Comparison of ENCODE assay signal across 10 cellular contexts in the genomic region with DNA sequence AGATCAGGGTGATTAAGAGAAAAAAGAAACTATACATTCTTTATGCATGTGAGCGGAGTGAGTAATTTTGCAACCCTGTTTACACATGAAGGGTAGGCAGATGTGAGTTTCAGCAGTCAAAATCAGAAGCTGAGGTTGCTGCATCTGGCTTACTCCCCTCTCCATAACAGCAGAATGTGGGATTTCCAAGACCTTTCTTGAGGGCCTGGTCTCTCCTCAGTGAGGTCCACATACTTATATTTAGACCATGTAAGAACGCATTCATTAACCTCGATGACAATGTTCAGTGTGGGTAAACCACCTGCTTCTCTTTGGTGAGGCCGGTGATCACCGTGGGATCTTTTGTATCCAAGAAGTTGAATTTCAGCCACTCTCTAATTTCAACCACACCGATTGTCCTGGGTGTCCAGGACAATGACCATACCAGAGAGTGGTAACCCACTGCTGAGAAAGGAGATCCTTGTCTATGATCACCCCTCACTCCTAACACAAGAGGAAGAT. TPM values are rescaled to one million over a fixed set of nuclear protein-coding genes. Genes with fewer than 3 reads are reported as not detected.
DNase-seq lines count a peak whose midpoint lies in the region; ATAC-seq, FAIRE-seq and TF ChIP-seq lines count a peak whose summit lies in the region.
"Had no signal": no experiment of that assay in that cellular context is flagged by ENCODE, and none has a peak within 500 bp of the region (broad histone marks: within the 10 kb centered on the region; RNA-seq: fewer than 3 reads in every experiment).

No MANE protein-coding gene starts in this region.

- H3K36me3 ChIP-seq in GM12878 (ENCODE audit: control insufficient read depth in 2 of 2, insufficient read depth in 2 of 2, low read length in 1 of 2) (no peaks in the 10 kb centered on the region), small intestine (ENCODE audit: control insufficient read depth in 2 of 2, insufficient read depth in 2 of 2, low read length in 2 of 2) (no peaks in the 10 kb centered on the region)
- H3K36me3 ChIP-seq: spleen had no signal

- peak; percentile 35 for TF ChIP-seq POLR2A in GM12878 (IDR thresholded peaks at IDR 0.05; ENCODE audit: low read depth, low read length)

- WGBS in GM12878 (ENCODE audit: insufficient coverage, insufficient replicate concordance, low lambda C conversion rate, missing lambda C conversion rate) = 2% methylated on average over 6 of the region's 6 CpGs
- 55 to 80% (median 73%) methylated on average over 6 of the region's 6 CpGs for WGBS in small intestine, 3 donors

- in situ Hi-C loops in GM12878 (cut with MboI) = no loop called here

- peak overlapping the region; percentile 98 for H3K27ac ChIP-seq in GM12878 (ENCODE audit: control insufficient read depth, insufficient read depth)
- H3K27ac ChIP-seq in small intestine (ENCODE audit: low read depth in 1 of 2, low read length in 1 of 2) = peak overlapping the region in 1 of 2 donors; percentile 41

- intact Hi-C loops in GM12878 (cut with micrococcal nuclease; ENCODE audit: unreplicated experiment) = loop anchor here (1.0 to 10.0 kb wide), 6 partner anchors 15 to 1264 kb away; partner anchors contain the start of genes DENND2D and RBM15

- H2AFZ ChIP-seq in GM12878 (ENCODE audit: control insufficient read depth, low read depth, low read length) = no peak overlapping the region

- FAIRE-seq in GM12878 (lab: Jason Lieb, UNC) = peak; percentile 41
- no peak for FAIRE-seq in small intestine (lab: Jason Lieb, UNC)
- FAIRE-seq: G401.6 had no signal

- peak; percentile 98 for DNase-seq in GM12878 (ENCODE audit: low read depth, low spot score)
- DNase-seq in NCI-H2227 (lab: John Stamatoyannopoulos, UW; ENCODE audit: unreplicated experiment) = no peak
- DNase-seq in NCI-H1092 (lab: John Stamatoyannopoulos, UW) = no peak
- no peak for DNase-seq in small intestine
- DNase-seq in NCI-H2029 (lab: John Stamatoyannopoulos, UW) = no peak
- DNase-seq: spleen had no signal

- peaks cover 84% of the 10 kb centered on the region for H3K4me1 ChIP-seq in GM12878 (ENCODE audit: control insufficient read depth, insufficient read depth, low read length)
- H3K4me1 ChIP-seq in small intestine (ENCODE audit: control insufficient read depth in 2 of 2, insufficient read depth in 1 of 2, low read depth in 1 of 2, low read length in 1 of 2) = peaks cover 5 to 7% of the 10 kb centered on the region in 2 donors

- no TSS peak for BruUV-seq in GM12878 (replicated peaks; lab: Mats Ljungman, UMichigan)

- no peaks in the 10 kb centered on the region for H4K20me1 ChIP-seq in GM12878 (ENCODE audit: control insufficient read depth, insufficient read depth)

- peak overlapping the region; percentile 77 for H3K4me2 ChIP-seq in GM12878 (ENCODE audit: control insufficient read depth, insufficient read depth)

- peak overlapping the region; percentile 25; the same call in 1 of the 2 replicates for H3K4me3 ChIP-seq in GM12878
- H3K4me3 ChIP-seq in small intestine (ENCODE audit: low read depth in 1 of 2, low read length in 2 of 2) = no peak overlapping the region
- H3K4me3 ChIP-seq: spleen had no signal

- H3K27me3 ChIP-seq in GM12878 (replicated peaks in 1 of 2; ENCODE audit: control insufficient read depth in 2 of 2, insufficient read depth in 2 of 2, low read length in 1 of 2) (no peaks in the 10 kb centered on the region), small intestine (ENCODE audit: control insufficient read depth in 2 of 2, insufficient read depth in 2 of 2, low read length in 2 of 2) (no peaks in the 10 kb centered on the region)
- H3K27me3 ChIP-seq: spleen had no signal

- peak overlapping the region; percentile 72 for H3K9ac ChIP-seq in GM12878 (ENCODE audit: control insufficient read depth, insufficient read depth, low read length)

- ATAC-seq in GM18498 (IDR thresholded peaks at IDR 0.05; ENCODE audit: unreplicated experiment) = peak; percentile 54
- peak; percentile 35 for ATAC-seq in GM19468 (IDR thresholded peaks at IDR 0.05; ENCODE audit: extremely low read depth, unreplicated experiment)
- ATAC-seq in HG03159 (IDR thresholded peaks at IDR 0.05; ENCODE audit: unreplicated experiment) = peak; percentile 52
- peak; percentile 65 for ATAC-seq in GM12878

- peak; percentile 30; the same call in 1 of the 2 replicates for TF ChIP-seq RAD21 in GM12878 (IDR thresholded peaks at IDR 0.05; ENCODE audit: insufficient read depth, low read depth, low read length)

- H3K79me2 ChIP-seq in GM12878 (ENCODE audit: control insufficient read depth, insufficient read depth, low read length) = peaks cover 11% of the 10 kb centered on the region

- RAD21 ChIA-PET in GM12878 (lab: Charles Lee; ENCODE audit: unreplicated experiment) = interaction anchor here (0.7 to 8.4 kb wide), 16 partner anchors 8 to 382 kb away, joined by 3 to 120 read pairs (median 6); partner anchors contain the start of gene RAP1A

- POLR2A ChIA-PET in GM12878 (lab: Charles Lee) = interaction anchor here (1.3 to 9.9 kb wide), 5 partner anchors 8 to 21 kb away, joined by 3 to 242 read pairs (median 5); partner anchors contain the start of gene RAP1A

- CTCF ChIA-PET in GM12878 (lab: Yijun Ruan, JAX) = interaction anchor here (0.8 to 9.9 kb wide), 12 partner anchors 8 to 146 kb away, joined by 3 to 143 read pairs (median 4); partner anchors contain the start of gene RAP1A

- peak; percentile 87 to 97 for TF ChIP-seq EP300 in GM12878 (IDR thresholded peaks at IDR 0.05; ENCODE audit: borderline replicate concordance in 1 of 2, control insufficient read depth in 1 of 2, low read depth in 2 of 2, low read length in 2 of 2)

- no peak for TF ChIP-seq CTCF in GM12878 (IDR thresholded peaks at IDR 0.05 in 2 of 3, conservative IDR thresholded peaks at IDR 0.05 in 1 of 3; ENCODE audit: control insufficient read depth in 2 of 3, extremely low read depth in 1 of 3, insufficient read depth in 1 of 3, low read depth in 3 of 3, low read length in 3 of 3)

- H3K9me3 ChIP-seq in GM12878 (replicated peaks; ENCODE audit: control insufficient read depth, insufficient read depth, low read length) = no peaks in the 10 kb centered on the region
- no peaks in the 10 kb centered on the region for H3K9me3 ChIP-seq in small intestine (ENCODE audit: control insufficient read depth, low read depth)
- H3K9me3 ChIP-seq: spleen had no signal

- SMC1A ChIA-PET in GM12878 (lab: Charles Lee; ENCODE audit: uncharacterized antibody, unreplicated experiment) = interaction anchor here (0.7 to 9.9 kb wide), 21 partner anchors 11 to 383 kb away, joined by 3 to 317 read pairs (median 5); partner anchors contain the start of gene RAP1A

TF ChIP-seq in GM12878, 131 proteins besides CTCF, POLR2A, EP300 and RAD21 (continues in another document):
- TF ChIP-seq, protein P1, sequence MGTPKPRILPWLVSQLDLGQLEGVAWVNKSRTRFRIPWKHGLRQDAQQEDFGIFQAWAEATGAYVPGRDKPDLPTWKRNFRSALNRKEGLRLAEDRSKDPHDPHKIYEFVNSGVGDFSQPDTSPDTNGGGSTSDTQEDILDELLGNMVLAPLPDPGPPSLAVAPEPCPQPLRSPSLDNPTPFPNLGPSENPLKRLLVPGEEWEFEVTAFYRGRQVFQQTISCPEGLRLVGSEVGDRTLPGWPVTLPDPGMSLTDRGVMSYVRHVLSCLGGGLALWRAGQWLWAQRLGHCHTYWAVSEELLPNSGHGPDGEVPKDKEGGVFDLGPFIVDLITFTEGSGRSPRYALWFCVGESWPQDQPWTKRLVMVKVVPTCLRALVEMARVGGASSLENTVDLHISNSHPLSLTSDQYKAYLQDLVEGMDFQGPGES (IDR thresholded peaks at IDR 0.05) = no peak
- TF ChIP-seq CREM (IDR thresholded peaks at IDR 0.05; ENCODE audit: low read depth) (peak; percentile 83; the same call in 1 of the 2 replicates), FOXK2 (IDR thresholded peaks at IDR 0.05) (no peak), FOS (IDR thresholded peaks at IDR 0.05; ENCODE audit: borderline replicate concordance, extremely low read depth, insufficient read length) (no peak), EED (IDR thresholded peaks at IDR 0.05; ENCODE audit: low read depth) (peak; percentile 98), ZNF24 (IDR thresholded peaks at IDR 0.05) (peak; percentile 8; the same call in 1 of the 2 replicates), PML (IDR thresholded peaks at IDR 0.05; ENCODE audit: low read length) (peak; percentile 74; the same call in 1 of the 2 replicates), PAX8 (IDR thresholded peaks at IDR 0.05) (no peak), NR2F1 (conservative IDR thresholded peaks at IDR 0.05) (peak; percentile 69), FOXM1 (IDR thresholded peaks at IDR 0.05; ENCODE audit: low read depth, low read length) (peak; percentile 97), ATF7 (IDR thresholded peaks at IDR 0.05; ENCODE audit: low read depth) (peak; percentile 68), RUNX3 (IDR thresholded peaks at IDR 0.05; ENCODE audit: low read length) (peak; percentile 94), MTA2 (IDR thresholded peaks at IDR 0.05; ENCODE audit: low read depth) (peak; percentile 88), TCF12 (IDR thresholded peaks at IDR 0.05; ENCODE audit: low read depth, low read length) (peak; percentile 98), WRNIP1 (IDR thresholded peaks at IDR 0.05; ENCODE audit: borderline replicate concordance, low read depth, low read length) (no peak)

RNA-seq across cellular contexts. Expression of gene RAP1A, which starts 18.7 kb away (rescaled TPM):
- total RNA-seq in GM12878 (2013; cell fraction: nucleolus; rRNA removed) = 52.4 and 56.6 TPM in 2 replicates
- 41.6 and 53.4 TPM in 2 replicates for total RNA-seq in GM12878 (2014; rRNA removed)
- 38.4 and 42.2 TPM in 2 replicates for total RNA-seq in GM12878 (2014; rRNA removed; fragmentation: Illumina TruSeq; extraction: Trizol)
- total RNA-seq in GM12878 (2021) = 141 TPM in 2 replicates
- polyA plus RNA-seq in GM12878 (2011; ENCODE audit: low read depth) = 81.1 TPM
- polyA plus RNA-seq in GM12878 (2011; rRNA removed) = 141 and 206 TPM in 2 replicates
- 43.4 and 49.4 TPM in 2 replicates for polyA plus RNA-seq in GM12878 (2011; cell fraction: cytosol; rRNA removed)
- polyA plus RNA-seq in GM12878 (2011; cell fraction: nucleus; rRNA removed) = 31.2 and 34.0 TPM in 2 replicates
- 144 and 163 TPM in 2 replicates for polyA plus RNA-seq in GM12878 (2012)
- 213 and 259 TPM in 2 replicates for polyA plus RNA-seq in GM12878 (2014; fragmentation: Illumina TruSeq; extraction: Trizol)
- 10 to 100 TPM; 71.8 to 93.7 TPM for polyA plus RNA-seq in GM12878 (2014; fragmentation: Nextera tagmentation; extraction: Ambion mirVana)
- 86.4 and 106 TPM in 2 replicates for polyA plus RNA-seq in GM12878 (2014; rRNA removed)
- 10 to 100 TPM; 76.7 to 78.4 TPM for polyA plus RNA-seq in GM12878 (2016; fragmentation: Nextera tagmentation; extraction: Ambion mirVana)
- polyA minus RNA-seq in GM12878 (2011; rRNA and poly(A)+ RNA removed) = 29.2 and 61.7 TPM in 2 replicates
- polyA minus RNA-seq in GM12878 (2011; cell fraction: cytosol; rRNA and poly(A)+ RNA removed) = 20.2 and 26.1 TPM in 2 replicates
- polyA minus RNA-seq in GM12878 (2011; cell fraction: nucleus; rRNA and poly(A)+ RNA removed) = 10.6 and 17.6 TPM in 2 replicates
- polyA plus RNA-seq in small intestine = 100 to 1,000 TPM in 1 of 3 donors, 10 to 100 TPM in 2; 75.4 to 150 (median 92.1) TPM
